ENCODE assay signal across 17 cellular contexts in genomic region chr1:204959374-204959773, GRCh38.
"Had no signal": no experiment of that assay in that cellular context is flagged by ENCODE, and none has a peak within 500 bp of the region (broad histone marks: within the 10 kb centered on the region; RNA-seq: fewer than 3 reads in every experiment).

No MANE protein-coding gene starts in this region.

- ATAC-seq: naive thymus-derived CD4-positive, alpha-beta T cell; right lobe of liver had no signal

- H3K4me1 Mint-ChIP-seq: activated CD4-positive, alpha-beta T cell treated with anti-CD3 and anti-CD28 coated beads, Interleukin-2, amount 10 ng/mL, durations not matched to agents 24 days and 14 days; activated naive CD4-positive, alpha-beta T cell treated with anti-CD3 and anti-CD28 coated beads, Interleukin-2, amount 50 U/mL, for 24 hours; naive thymus-derived CD4-positive, alpha-beta T cell had no signal

- H3K4me3 Mint-ChIP-seq: activated B cell treated with CpG ODN at 0.5 μM for 24 hours; activated CD4-positive, alpha-beta T cell treated with anti-CD3 and anti-CD28 coated beads, Interleukin-2, amount 10 ng/mL, durations not matched to agents 24 days and 14 days; activated naive CD4-positive, alpha-beta T cell treated with anti-CD3 and anti-CD28 coated beads, Interleukin-2, amount 50 U/mL, for 24 hours; naive thymus-derived CD4-positive, alpha-beta T cell had no signal

- H3K4me1 ChIP-seq: right lobe of liver, upper lobe of left lung had no signal

- H3K9me3 Mint-ChIP-seq: activated B cell treated with CpG ODN at 0.5 μM for 24 hours; activated CD4-positive, alpha-beta T cell treated with anti-CD3 and anti-CD28 coated beads, Interleukin-2, amount 10 ng/mL, durations not matched to agents 24 days and 14 days; activated naive CD4-positive, alpha-beta T cell treated with anti-CD3 and anti-CD28 coated beads, Interleukin-2, amount 50 U/mL, for 24 hours; naive thymus-derived CD4-positive, alpha-beta T cell had no signal

- H3K27ac ChIP-seq: brain microvascular endothelial cell, right lobe of liver, spleen, upper lobe of left lung had no signal

- DNase-seq: activated B cell treated with CpG ODN at 0.5 μM for 24 hours; activated CD4-positive, alpha-beta T cell treated with anti-CD3 and anti-CD28 coated beads, Interleukin-2, amount 10 ng/mL, durations not matched to agents 24 days and 14 days; activated CD8-positive, alpha-beta memory T cell treated with anti-CD3 and anti-CD28 coated beads for 24 hours; activated T-cell treated with anti-CD3 and anti-CD28 coated beads for 4 hours; brain microvascular endothelial cell; hippocampal formation; naive thymus-derived CD4-positive, alpha-beta T cell; right lobe of liver; SK-N-SH; spleen; stimulated activated CD4-positive, alpha-beta T cell treated with anti-CD3 and anti-CD28 coated beads, Interleukin-1b, Interleukin-23, amount 100 ng/mL, for 48 hours; stimulated activated naive CD4-positive, alpha-beta T cell; upper lobe of left lung had no signal

- H3K9ac ChIP-seq: SK-N-SH had no signal

- FAIRE-seq: endothelial cell of umbilical vein, frontal cortex had no signal

- H3K36me3 Mint-ChIP-seq: naive thymus-derived CD4-positive, alpha-beta T cell had no signal

- H3K9me3 ChIP-seq: right lobe of liver, SK-N-SH, spleen, upper lobe of left lung had no signal

- H3K27me3 ChIP-seq: right lobe of liver, upper lobe of left lung had no signal

- H3K4me3 ChIP-seq: lung, right lobe of liver, spleen, upper lobe of left lung had no signal

- H3K4me2 ChIP-seq: SK-N-SH had no signal

- H3K27ac Mint-ChIP-seq: activated B cell treated with CpG ODN at 0.5 μM for 24 hours; activated CD4-positive, alpha-beta T cell treated with anti-CD3 and anti-CD28 coated beads, Interleukin-2, amount 10 ng/mL, durations not matched to agents 24 days and 14 days; activated naive CD4-positive, alpha-beta T cell treated with anti-CD3 and anti-CD28 coated beads, Interleukin-2, amount 50 U/mL, for 24 hours; naive thymus-derived CD4-positive, alpha-beta T cell had no signal

- H3K36me3 ChIP-seq: brain microvascular endothelial cell, right lobe of liver, upper lobe of left lung had no signal
